In the genomic region with DNA sequence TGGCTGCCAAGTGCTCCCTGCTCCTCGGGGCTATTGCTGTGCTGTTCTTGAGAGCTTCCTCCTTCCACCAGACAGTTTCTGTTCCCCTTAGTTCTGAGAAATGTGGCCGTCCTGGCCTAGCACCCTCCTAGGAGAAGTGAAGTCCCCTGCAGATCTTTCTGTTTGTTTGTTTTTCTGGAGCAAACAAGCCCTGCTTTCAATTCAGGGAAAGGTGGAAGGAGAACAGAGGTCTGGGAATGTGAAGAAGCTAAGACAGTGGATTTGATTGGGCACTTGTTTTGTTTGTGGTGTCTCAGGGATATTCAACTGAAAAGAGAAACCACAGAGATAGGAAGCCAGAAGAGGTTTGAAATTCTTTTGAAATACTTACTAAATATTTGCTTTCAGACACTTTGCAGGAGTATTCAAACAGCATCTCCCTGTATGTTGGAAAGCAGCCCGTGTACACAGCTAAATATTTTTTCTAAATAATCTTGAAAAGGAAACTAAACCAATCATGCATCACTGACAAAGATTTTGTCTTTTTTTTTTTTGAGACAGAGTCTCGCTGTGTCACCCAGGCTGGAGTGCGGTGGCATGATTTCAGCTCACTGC, we compare ENCODE assay signal across 8 cellular contexts. TPM values are rescaled to one million over a fixed set of nuclear protein-coding genes. Genes with fewer than 3 reads are reported as not detected.
DNase-seq lines count a peak whose midpoint lies in the region; ATAC-seq lines count a peak whose summit lies in the region.

No MANE protein-coding gene starts in this region.

- H3K27me3 ChIP-seq in adipocyte (replicated peaks; ENCODE audit: control insufficient read depth, insufficient read depth, low read length) = no peaks in the 10 kb centered on the region

- H3K9me3 ChIP-seq in adipocyte (ENCODE audit: control insufficient read depth, low read length) (no peaks in the 10 kb centered on the region), mesodermal cell (ENCODE audit: control insufficient read depth, low read length) (no peaks in the 10 kb centered on the region)

- WGBS in mesodermal cell (ENCODE audit: insufficient coverage in 2 of 2), 2 experiments = 48 to 100% methylated on average over 2 to 3 of the region's 5 CpGs

- H3K4me3 ChIP-seq in adipocyte (ENCODE audit: low read length) (no peak overlapping the region), mesodermal cell (ENCODE audit: extremely low read depth, insufficient read depth, low read length, poor library complexity, severe bottlenecking) (no peak overlapping the region)

- ATAC-seq in GM18517 (IDR thresholded peaks at IDR 0.05; ENCODE audit: unreplicated experiment) = peak; percentile 97
- ATAC-seq in HG02884 (IDR thresholded peaks at IDR 0.05; ENCODE audit: unreplicated experiment) = peak; percentile 98

- H3K9ac ChIP-seq in adipocyte (ENCODE audit: low read length) = no peak overlapping the region

- H3K36me3 ChIP-seq in adipocyte (ENCODE audit: control insufficient read depth, insufficient read depth, low read length, severe bottlenecking) (no peaks in the 10 kb centered on the region), mesodermal cell (ENCODE audit: control insufficient read depth, insufficient read depth, low read length) (no peaks in the 10 kb centered on the region)

- peak; percentile 37 for DNase-seq in A172 (ENCODE audit: low spot score)
- peak; percentile 89 for DNase-seq in NOMO-1 treated with DMSO at 0.1 percent for 48 hours (lab: John Stamatoyannopoulos, UW; ENCODE audit: unreplicated experiment)
- peak; percentile 31 for DNase-seq in adipocyte (ENCODE audit: low read depth)
- no peak for DNase-seq in RKO (ENCODE audit: low spot score)
- DNase-seq in DMS79 treated with DMSO at 0.1 percent for 48 hours (lab: John Stamatoyannopoulos, UW) = no peak

- peak overlapping the region; percentile 72 for H3K27ac ChIP-seq in mesodermal cell (ENCODE audit: low read depth, low read length, severe bottlenecking)

- H3K4me1 ChIP-seq in adipocyte (ENCODE audit: control insufficient read depth, insufficient read depth, low read length) (peaks cover 4% of the 10 kb centered on the region), mesodermal cell (ENCODE audit: control insufficient read depth, insufficient read depth, low read length, poor library complexity, severe bottlenecking) (peaks cover 7% of the 10 kb centered on the region)

RNA-seq across cellular contexts. Expression of a gene that starts 36.5 kb away (rescaled TPM):
- 7.9 and 9.5 TPM in 2 replicates for total RNA-seq in A172 (2014; rRNA removed; shearing (Covaris generic))
- polyA plus RNA-seq in mesodermal cell (2013, experiment 1 of 2) = 12.5 TPM
- 10.3 TPM for polyA plus RNA-seq in mesodermal cell (2013, experiment 2 of 2)

RNA-seq across cellular contexts. Expression of a gene that starts 57.8 kb away (rescaled TPM):
- total RNA-seq in A172 (2014; rRNA removed; shearing (Covaris generic)) = 5.0 and 6.2 TPM in 2 replicates
- 1.7 TPM for polyA plus RNA-seq in mesodermal cell (2013, experiment 1 of 2)
- 0.96 TPM for polyA plus RNA-seq in mesodermal cell (2013, experiment 2 of 2)

Comparison
In these comparisons a context has a peak if more than half of its experiments do, and no peak if none do; other contexts are left out.
1. DNase-seq: peak in A172 (single experiment), NOMO-1 treated with DMSO at 0.1 percent for 48 hours (single experiment) and adipocyte (single experiment); none in RKO (single experiment) and DMS79 treated with DMSO at 0.1 percent for 48 hours (single experiment).